In genomic region chr10:74821501-74821900, GRCh38 we compare ENCODE assay signal across 1 cellular context.
TF ChIP-seq lines count a peak whose summit lies in the region.

No MANE protein-coding gene starts in this region.

TF ChIP-seq in A549, 52 proteins besides CTCF, POLR2A, EP300 and RAD21 (continued from another document):
- no peak for TF ChIP-seq ELK1 (IDR thresholded peaks at IDR 0.05; ENCODE audit: low read depth, low read length)
